In genomic region chr19:49492573-49493411, GRCh38 we compare ENCODE assay signal across 1 cellular context.
A peak's percentile ranks its signal among the peaks of the same experiment; 100 is the strongest.
TF ChIP-seq lines count a peak whose summit lies in the region.

No MANE protein-coding gene starts in this region.

TF ChIP-seq in GM12878, 131 proteins besides CTCF, POLR2A, EP300 and RAD21:
- TF ChIP-seq TCF7 (IDR thresholded peaks at IDR 0.05; ENCODE audit: borderline replicate concordance) (0 out of 2 replicates have a peak, but pooled peaks have one; percentile 31), TAF1 (IDR thresholded peaks at IDR 0.05; ENCODE audit: borderline replicate concordance, low read depth, low read length) (0 out of 2 replicates have a peak, but pooled peaks have one; percentile 8), PML (IDR thresholded peaks at IDR 0.05; ENCODE audit: low read length) (peak; percentile 89), PBX3 (IDR thresholded peaks at IDR 0.05; ENCODE audit: insufficient replicate concordance, low read depth, low read length) (peak; percentile 7), CREM (IDR thresholded peaks at IDR 0.05; ENCODE audit: low read depth) (0 out of 2 replicates have a peak, but pooled peaks have one; percentile 25), POLR2AphosphoS5 (IDR thresholded peaks at IDR 0.05; ENCODE audit: low read length) (peak; percentile 92), CBFB (IDR thresholded peaks at IDR 0.05; ENCODE audit: low read depth) (peak; percentile 86), ATF2 (IDR thresholded peaks at IDR 0.05; ENCODE audit: low read length) (peak; percentile 64; the same call in 1 of the 2 replicates), SMAD5 (IDR thresholded peaks at IDR 0.05; ENCODE audit: low read depth) (peak; percentile 94), ATF7 (IDR thresholded peaks at IDR 0.05; ENCODE audit: low read depth) (no peak), RUNX3 (IDR thresholded peaks at IDR 0.05; ENCODE audit: low read length) (peak; percentile 41), POLR2AphosphoS2 (IDR thresholded peaks at IDR 0.05; ENCODE audit: low read depth, low read length) (peak; percentile 97), RB1 (IDR thresholded peaks at IDR 0.05; ENCODE audit: borderline replicate concordance) (no peak), NFIC (IDR thresholded peaks at IDR 0.05; ENCODE audit: low read depth, low read length) (peak; percentile 40), GABPA (IDR thresholded peaks at IDR 0.05; ENCODE audit: low read depth) (no peak), MTA3 (IDR thresholded peaks at IDR 0.05; ENCODE audit: borderline replicate concordance, low read length) (peak; percentile 99), FOXM1 (IDR thresholded peaks at IDR 0.05; ENCODE audit: low read depth, low read length) (peak; percentile 32; the same call in 1 of the 2 replicates), PAX5 (IDR thresholded peaks at IDR 0.05; ENCODE audit: borderline replicate concordance, low read depth, low read length) (0 out of 2 replicates have a peak, but pooled peaks have one; percentile 6), SIX5 (IDR thresholded peaks at IDR 0.05; ENCODE audit: low read depth, low read length, severe bottlenecking) (peak; percentile 17), TCF3 (IDR thresholded peaks at IDR 0.05; ENCODE audit: borderline replicate concordance, insufficient read depth, low read depth, low read length) (0 out of 2 replicates have a peak, but pooled peaks have one; percentile 1), ZBED1 (IDR thresholded peaks at IDR 0.05; ENCODE audit: borderline replicate concordance) (peak; percentile 95), STAT1 (conservative IDR thresholded peaks at IDR 0.05) (no peak)
- TF ChIP-seq, protein P1, sequence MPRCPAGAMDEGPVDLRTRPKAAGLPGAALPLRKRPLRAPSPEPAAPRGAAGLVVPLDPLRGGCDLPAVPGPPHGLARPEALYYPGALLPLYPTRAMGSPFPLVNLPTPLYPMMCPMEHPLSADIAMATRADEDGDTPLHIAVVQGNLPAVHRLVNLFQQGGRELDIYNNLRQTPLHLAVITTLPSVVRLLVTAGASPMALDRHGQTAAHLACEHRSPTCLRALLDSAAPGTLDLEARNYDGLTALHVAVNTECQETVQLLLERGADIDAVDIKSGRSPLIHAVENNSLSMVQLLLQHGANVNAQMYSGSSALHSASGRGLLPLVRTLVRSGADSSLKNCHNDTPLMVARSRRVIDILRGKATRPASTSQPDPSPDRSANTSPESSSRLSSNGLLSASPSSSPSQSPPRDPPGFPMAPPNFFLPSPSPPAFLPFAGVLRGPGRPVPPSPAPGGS (IDR thresholded peaks at IDR 0.05; ENCODE audit: borderline replicate concordance, insufficient read depth, low read depth, low read length, poor library complexity, severe bottlenecking) = peak; percentile 60
- TF ChIP-seq, protein P2, sequence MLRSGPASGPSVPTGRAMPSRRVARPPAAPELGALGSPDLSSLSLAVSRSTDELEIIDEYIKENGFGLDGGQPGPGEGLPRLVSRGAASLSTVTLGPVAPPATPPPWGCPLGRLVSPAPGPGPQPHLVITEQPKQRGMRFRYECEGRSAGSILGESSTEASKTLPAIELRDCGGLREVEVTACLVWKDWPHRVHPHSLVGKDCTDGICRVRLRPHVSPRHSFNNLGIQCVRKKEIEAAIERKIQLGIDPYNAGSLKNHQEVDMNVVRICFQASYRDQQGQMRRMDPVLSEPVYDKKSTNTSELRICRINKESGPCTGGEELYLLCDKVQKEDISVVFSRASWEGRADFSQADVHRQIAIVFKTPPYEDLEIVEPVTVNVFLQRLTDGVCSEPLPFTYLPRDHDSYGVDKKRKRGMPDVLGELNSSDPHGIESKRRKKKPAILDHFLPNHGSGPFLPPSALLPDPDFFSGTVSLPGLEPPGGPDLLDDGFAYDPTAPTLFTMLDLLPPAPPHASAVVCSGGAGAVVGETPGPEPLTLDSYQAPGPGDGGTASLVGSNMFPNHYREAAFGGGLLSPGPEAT (IDR thresholded peaks at IDR 0.05; ENCODE audit: low read depth) = no peak
- TF ChIP-seq, protein P3, sequence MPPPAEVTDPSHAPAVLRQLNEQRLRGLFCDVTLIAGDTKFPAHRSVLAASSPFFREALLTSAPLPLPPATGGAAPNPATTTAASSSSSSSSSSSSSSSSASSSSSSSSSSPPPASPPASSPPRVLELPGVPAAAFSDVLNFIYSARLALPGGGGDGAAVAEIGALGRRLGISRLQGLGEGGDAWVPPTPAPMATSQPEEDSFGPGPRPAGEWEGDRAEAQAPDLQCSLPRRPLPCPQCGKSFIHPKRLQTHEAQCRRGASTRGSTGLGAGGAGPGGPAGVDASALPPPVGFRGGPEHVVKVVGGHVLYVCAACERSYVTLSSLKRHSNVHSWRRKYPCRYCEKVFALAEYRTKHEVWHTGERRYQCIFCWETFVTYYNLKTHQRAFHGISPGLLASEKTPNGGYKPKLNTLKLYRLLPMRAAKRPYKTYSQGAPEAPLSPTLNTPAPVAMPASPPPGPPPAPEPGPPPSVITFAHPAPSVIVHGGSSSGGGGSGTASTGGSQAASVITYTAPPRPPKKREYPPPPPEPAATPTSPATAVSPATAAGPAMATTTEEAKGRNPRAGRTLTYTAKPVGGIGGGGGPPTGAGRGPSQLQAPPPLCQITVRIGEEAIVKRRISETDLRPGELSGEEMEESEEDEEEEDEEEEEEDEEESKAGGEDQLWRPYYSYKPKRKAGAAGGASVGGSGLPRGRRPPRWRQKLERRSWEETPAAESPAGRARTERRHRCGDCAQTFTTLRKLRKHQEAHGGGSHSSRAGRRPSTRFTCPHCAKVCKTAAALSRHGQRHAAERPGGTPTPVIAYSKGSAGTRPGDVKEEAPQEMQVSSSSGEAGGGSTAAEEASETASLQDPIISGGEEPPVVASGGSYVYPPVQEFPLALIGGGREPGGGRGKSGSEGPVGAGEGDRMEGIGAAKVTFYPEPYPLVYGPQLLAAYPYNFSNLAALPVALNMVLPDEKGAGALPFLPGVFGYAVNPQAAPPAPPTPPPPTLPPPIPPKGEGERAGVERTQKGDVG (CRISPR knock-in tag; IDR thresholded peaks at IDR 0.05) = peak; percentile 58; the same call in 1 of the 2 replicates
TF ChIP-seq in GM12878: peak in this region for 20.
